Comparison of ENCODE assay signal across 26 cellular contexts in genomic region chr5:128300181-128300580, GRCh38.
A peak's percentile ranks its signal among the peaks of the same experiment; 100 is the strongest.
DNase-seq lines count a peak whose midpoint lies in the region; ATAC-seq, FAIRE-seq and TF ChIP-seq lines count a peak whose summit lies in the region.
"Had no signal": no experiment of that assay in that cellular context is flagged by ENCODE, and none has a peak within 500 bp of the region (broad histone marks: within the 10 kb centered on the region; RNA-seq: fewer than 3 reads in every experiment).

No MANE protein-coding gene starts in this region.

- H3K9me3 ChIP-seq in cardiac muscle cell (ENCODE audit: low read depth) (no peaks in the 10 kb centered on the region), spleen (no peaks in the 10 kb centered on the region)
- no peaks in the 10 kb centered on the region for H3K9me3 ChIP-seq in CD4-positive, alpha-beta T cell (ENCODE audit: control insufficient read depth, low read length)
- H3K9me3 ChIP-seq: BLaER1 had no signal

- no peaks in the 10 kb centered on the region for H3K4me1 Mint-ChIP-seq in CD4-positive, alpha-beta T cell (ENCODE audit: low read depth)
- H3K4me1 Mint-ChIP-seq: B cell; CD4-positive, CD25-positive, alpha-beta regulatory T cell; CD8-positive, alpha-beta memory T cell had no signal

- no peaks in the 10 kb centered on the region for H3K9me3 Mint-ChIP-seq in CD4-positive, alpha-beta T cell
- H3K9me3 Mint-ChIP-seq: CD4-positive, CD25-positive, alpha-beta regulatory T cell had no signal

- H3K27ac ChIP-seq in cardiac muscle cell (peak overlapping the region; percentile 78), spleen (no peak overlapping the region)
- H3K27ac ChIP-seq in CD4-positive, alpha-beta T cell (ENCODE audit: low read depth, low read length) = no peak overlapping the region
- H3K27ac ChIP-seq: 22Rv1, BLaER1, C4-2B, GM23248 had no signal

- no peaks in the 10 kb centered on the region for H3K27me3 Mint-ChIP-seq in CD4-positive, alpha-beta T cell
- H3K27me3 Mint-ChIP-seq: B cell; CD4-positive, CD25-positive, alpha-beta regulatory T cell; CD8-positive, alpha-beta memory T cell had no signal

- FAIRE-seq in endometrium (lab: Jason Lieb, UNC) = peak; percentile 84
- FAIRE-seq: A204.1, D721Med, GM12878, GM19239, H1 had no signal

- H3K4me3 ChIP-seq in cardiac muscle cell (no peak overlapping the region), fibroblast of villous mesenchyme (ENCODE audit: low read depth, low read length) (no peak overlapping the region), spleen (no peak overlapping the region)
- H3K4me3 ChIP-seq: BLaER1, GM12878, GM23248 had no signal

- intact Hi-C loops in Right ventricle myocardium inferior (cut with DNase I) = no loop called here
- intact Hi-C loops in spleen (cut with DNase I; ENCODE audit: low total_unique reads) = no loop called here
- intact Hi-C loops in CD4-positive, alpha-beta T cell (cut with DNase I, micrococcal nuclease) = no loop called here

- 63 to 81% (median 71%) methylated on average over 4 of the region's 4 CpGs for WGBS in spleen, 5 donors

- POLR2A ChIA-PET in CD4-positive, alpha-beta T cell (lab: Charles Lee) = no interaction called here

- TF ChIP-seq POLR2A in spleen (IDR thresholded peaks at IDR 0.05) = no peak

- CTCF ChIA-PET in CD4-positive, alpha-beta T cell (lab: Charles Lee) = no interaction called here

- H3K27me3 ChIP-seq in cardiac muscle cell = no peaks in the 10 kb centered on the region
- no peaks in the 10 kb centered on the region for H3K27me3 ChIP-seq in spleen (replicated peaks in 1 of 7)
- H3K27me3 ChIP-seq in CD4-positive, alpha-beta T cell (ENCODE audit: control insufficient read depth, insufficient read depth, low read length) = no peaks in the 10 kb centered on the region
- H3K27me3 ChIP-seq: BLaER1 had no signal

- H3K36me3 Mint-ChIP-seq in CD4-positive, alpha-beta T cell (ENCODE audit: low read depth) = no peaks in the 10 kb centered on the region
- H3K36me3 Mint-ChIP-seq: CD4-positive, CD25-positive, alpha-beta regulatory T cell; CD8-positive, alpha-beta memory T cell had no signal

- H3K4me1 ChIP-seq in cardiac muscle cell (ENCODE audit: low read depth) (no peaks in the 10 kb centered on the region), spleen (no peaks in the 10 kb centered on the region)
- H3K4me1 ChIP-seq: BLaER1 had no signal

- peaks cover 62% of the 10 kb centered on the region for H3K36me3 ChIP-seq in cardiac muscle cell
- H3K36me3 ChIP-seq in spleen = peaks cover 0 to 7% (median 0%) of the 10 kb centered on the region in 6 donors
- H3K36me3 ChIP-seq: BLaER1 had no signal

- no peak overlapping the region for H3K27ac Mint-ChIP-seq in CD4-positive, alpha-beta T cell
- H3K27ac Mint-ChIP-seq: B cell; CD4-positive, CD25-positive, alpha-beta regulatory T cell; CD8-positive, alpha-beta memory T cell had no signal

- no peak for ATAC-seq in Right ventricle myocardium inferior
- no peak for ATAC-seq in CD4-positive, alpha-beta T cell (ENCODE audit: poor library complexity)
- ATAC-seq: GM12878 had no signal

- H3K4me3 Mint-ChIP-seq in CD4-positive, alpha-beta T cell = no peak overlapping the region
- H3K4me3 Mint-ChIP-seq: B cell; CD4-positive, CD25-positive, alpha-beta regulatory T cell; CD8-positive, alpha-beta memory T cell had no signal

- DNase-seq in cardiac muscle cell (ENCODE audit: low read depth in 1 of 2, low spot score in 1 of 2) (no peak), Right ventricle myocardium inferior (ENCODE audit: missing footprints) (no peak), fibroblast of villous mesenchyme (ENCODE audit: low read depth) (peak; percentile 17), NCI-H510A (lab: John Stamatoyannopoulos, UW) (no peak), spleen (no peak), dedifferentiated amniotic fluid mesenchymal stem cell (ENCODE audit: extremely low spot score) (no peak)
- DNase-seq in CD4-positive, alpha-beta T cell = no peak
- DNase-seq: CD4-positive, CD25-positive, alpha-beta regulatory T cell; CD8-positive, alpha-beta memory T cell; DMS 273 treated with DMSO at 0.1 percent for 48 hours; DMS79; EL; GDM1; GM23248; H7; HCEC 1CT had no signal

- no peak for TF ChIP-seq CTCF in cardiac muscle cell (IDR thresholded peaks at IDR 0.05; ENCODE audit: low read depth, low read length)
- TF ChIP-seq CTCF in fibroblast of villous mesenchyme (IDR thresholded peaks at IDR 0.05; ENCODE audit: insufficient read depth, low read depth, low read length) = no peak
- no peak for TF ChIP-seq CTCF in spleen (IDR thresholded peaks at IDR 0.05 in 8 of 11, conservative IDR thresholded peaks at IDR 0.05 in 3 of 11)
- TF ChIP-seq CTCF in CD4-positive, alpha-beta T cell (IDR thresholded peaks at IDR 0.05) = no peak
